Comparison of ENCODE assay signal across 17 cellular contexts in genomic region chr9:125845271-125845808, GRCh38.
"Had no signal": no experiment of that assay in that cellular context is flagged by ENCODE, and none has a peak within 500 bp of the region (broad histone marks: within the 10 kb centered on the region; RNA-seq: fewer than 3 reads in every experiment).

No MANE protein-coding gene starts in this region.

- H3K36me3 Mint-ChIP-seq: activated naive CD4-positive, alpha-beta T cell treated with anti-CD3 and anti-CD28 coated beads, Interleukin-2, amount 50 U/mL, for 72 hours; natural killer cell had no signal

- H3K27me3 Mint-ChIP-seq: activated CD4-positive, alpha-beta memory T cell treated with anti-CD3 and anti-CD28 coated beads, Interleukin-2, amount 10 ng/mL, durations not matched to agents 7 days and 5 days; stimulated activated naive B cell treated with anti-CD40 and anti-IgM and Interleukin-4, amounts not matched to agents 10 μg/mL and 1 μg/mL and 100 μg/mL, for 72 hours had no signal

- H3K27me3 ChIP-seq: tibial artery, uterus had no signal

- FAIRE-seq: colon had no signal

- H3K27ac ChIP-seq: left ventricle myocardium inferior, tibial artery, uterus, VCaP had no signal

- H3K4me1 ChIP-seq: uterus had no signal

- H3K9me3 Mint-ChIP-seq: activated CD4-positive, alpha-beta memory T cell treated with anti-CD3 and anti-CD28 coated beads, Interleukin-2, amount 10 ng/mL, durations not matched to agents 7 days and 5 days; activated naive CD4-positive, alpha-beta T cell treated with anti-CD3 and anti-CD28 coated beads, Interleukin-2, amount 50 U/mL, for 72 hours; natural killer cell; stimulated activated naive B cell treated with anti-CD40 and anti-IgM and Interleukin-4, amounts not matched to agents 10 μg/mL and 1 μg/mL and 100 μg/mL, for 72 hours had no signal

- ATAC-seq: activated naive CD4-positive, alpha-beta T cell treated with anti-CD3 and anti-CD28 coated beads, Interleukin-2, amount 50 U/mL, for 72 hours; esophagus mucosa; natural killer cell had no signal

- H3K36me3 ChIP-seq: left ventricle myocardium inferior, tibial artery, uterus had no signal

- H3K27ac Mint-ChIP-seq: activated CD4-positive, alpha-beta memory T cell treated with anti-CD3 and anti-CD28 coated beads, Interleukin-2, amount 10 ng/mL, durations not matched to agents 7 days and 5 days; activated naive CD4-positive, alpha-beta T cell treated with anti-CD3 and anti-CD28 coated beads, Interleukin-2, amount 50 U/mL, for 72 hours; natural killer cell; stimulated activated naive B cell treated with anti-CD40 and anti-IgM and Interleukin-4, amounts not matched to agents 10 μg/mL and 1 μg/mL and 100 μg/mL, for 72 hours had no signal

- DNase-seq: activated CD4-positive, alpha-beta memory T cell treated with anti-CD3 and anti-CD28 coated beads, Interleukin-2, amount 10 ng/mL, durations not matched to agents 7 days and 5 days; activated CD4-positive, alpha-beta T cell treated with anti-CD3 and anti-CD28 coated beads for 4 hours; activated gamma-delta T cell; activated T-cell treated with anti-CD3 and anti-CD28 coated beads, Interleukin-2, amount 50 U/mL, for 48 hours; caudate nucleus; left ventricle myocardium inferior; mesenchymal stem cell; natural killer cell; stimulated activated CD4-positive, alpha-beta T cell treated with anti-CD3 and anti-CD28 coated beads, Interleukin-15, amount 100 ng/mL, for 24 hours; stimulated activated CD4-positive, alpha-beta T cell treated with anti-CD3 and anti-CD28 coated beads, Interleukin-4, amount 100 ng/mL, for 1 hour; stimulated activated naive B cell treated with anti-CD40 and anti-IgM and Interleukin-4, amounts not matched to agents 10 μg/mL and 1 μg/mL and 100 μg/mL, for 72 hours; tibial artery; uterus had no signal

- H3K4me3 ChIP-seq: left ventricle myocardium inferior, tibial artery, uterus had no signal

- H3K4me3 Mint-ChIP-seq: activated CD4-positive, alpha-beta memory T cell treated with anti-CD3 and anti-CD28 coated beads, Interleukin-2, amount 10 ng/mL, durations not matched to agents 7 days and 5 days; natural killer cell; stimulated activated naive B cell treated with anti-CD40 and anti-IgM and Interleukin-4, amounts not matched to agents 10 μg/mL and 1 μg/mL and 100 μg/mL, for 72 hours had no signal

- H3K9me3 ChIP-seq: tibial artery, uterus had no signal

- H3K4me1 Mint-ChIP-seq: activated CD4-positive, alpha-beta memory T cell treated with anti-CD3 and anti-CD28 coated beads, Interleukin-2, amount 10 ng/mL, durations not matched to agents 7 days and 5 days had no signal
